19 cellular contexts compared by ENCODE assay signal in genomic region chr19:33690461-33691427, GRCh38.
DNase-seq lines count a peak whose midpoint lies in the region; ATAC-seq and TF ChIP-seq lines count a peak whose summit lies in the region.
"Had no signal": no experiment of that assay in that cellular context is flagged by ENCODE, and none has a peak within 500 bp of the region (broad histone marks: within the 10 kb centered on the region; RNA-seq: fewer than 3 reads in every experiment).

No MANE protein-coding gene starts in this region.

- H3K9me2 ChIP-seq in PC-9 (ENCODE audit: insufficient read depth): no peaks in the 10 kb centered on the region

- H3K27ac Mint-ChIP-seq in activated naive CD8-positive, alpha-beta T cell treated with anti-CD3 and anti-CD28 coated beads, Interleukin-2, amount 50 U/mL, for 24 hours: no peak overlapping the region
- no peak overlapping the region for H3K27ac Mint-ChIP-seq in activated naive CD8-positive, alpha-beta T cell treated with anti-CD3 and anti-CD28 coated beads for 36 hours
- H3K27ac Mint-ChIP-seq in stimulated activated effector memory CD8-positive, alpha-beta T cell treated with anti-CD3 and anti-CD28 coated beads, Interleukin-12 subunit alpha, Interleukin-12 subunit beta, amount 100 ng/mL, for 72 hours: no peak overlapping the region
- no peak overlapping the region for H3K27ac Mint-ChIP-seq in T-cell
- H3K27ac Mint-ChIP-seq: naive thymus-derived CD8-positive, alpha-beta T cell had no signal

- no peak overlapping the region for H3K4me3 Mint-ChIP-seq in activated naive CD8-positive, alpha-beta T cell treated with anti-CD3 and anti-CD28 coated beads, Interleukin-2, amount 50 U/mL, for 24 hours
- H3K4me3 Mint-ChIP-seq in activated naive CD8-positive, alpha-beta T cell treated with anti-CD3 and anti-CD28 coated beads for 36 hours: no peak overlapping the region
- no peak overlapping the region for H3K4me3 Mint-ChIP-seq in stimulated activated effector memory CD8-positive, alpha-beta T cell treated with anti-CD3 and anti-CD28 coated beads, Interleukin-12 subunit alpha, Interleukin-12 subunit beta, amount 100 ng/mL, for 72 hours
- no peak overlapping the region for H3K4me3 Mint-ChIP-seq in T-cell
- H3K4me3 Mint-ChIP-seq: naive thymus-derived CD8-positive, alpha-beta T cell had no signal

- no peaks in the 10 kb centered on the region for H3K9me3 Mint-ChIP-seq in activated naive CD8-positive, alpha-beta T cell treated with anti-CD3 and anti-CD28 coated beads, Interleukin-2, amount 50 U/mL, for 24 hours
- no peaks in the 10 kb centered on the region for H3K9me3 Mint-ChIP-seq in activated naive CD8-positive, alpha-beta T cell treated with anti-CD3 and anti-CD28 coated beads for 36 hours
- H3K9me3 Mint-ChIP-seq in stimulated activated effector memory CD8-positive, alpha-beta T cell treated with anti-CD3 and anti-CD28 coated beads, Interleukin-12 subunit alpha, Interleukin-12 subunit beta, amount 100 ng/mL, for 72 hours: no peaks in the 10 kb centered on the region
- H3K9me3 Mint-ChIP-seq in T-cell: no peaks in the 10 kb centered on the region

- intact Hi-C loops in PC-9 (cut with micrococcal nuclease; ENCODE audit: unreplicated experiment): no loop called here

- POLR2A ChIA-PET in T-cell (lab: Charles Lee) (no interaction called here), PC-9 (lab: Charles Lee; ENCODE audit: unreplicated experiment) (no interaction called here)

- no peaks in the 10 kb centered on the region for H3K36me3 ChIP-seq in PC-9 (ENCODE audit: low read depth)
- H3K36me3 ChIP-seq: esophagus squamous epithelium, pancreas, SJSA1 had no signal

- ATAC-seq in activated naive CD8-positive, alpha-beta T cell treated with anti-CD3 and anti-CD28 coated beads, Interleukin-2, amount 50 U/mL, for 24 hours: peak; percentile 34
- ATAC-seq in stimulated activated effector memory CD8-positive, alpha-beta T cell treated with anti-CD3 and anti-CD28 coated beads, Interleukin-12 subunit alpha, Interleukin-12 subunit beta, amount 100 ng/mL, for 72 hours: peak; percentile 22
- ATAC-seq in T-cell (replicated peaks in 1 of 4): no peak
- ATAC-seq: naive thymus-derived CD8-positive, alpha-beta T cell; pancreas had no signal

- H3K4me2 ChIP-seq in PC-9: no peak overlapping the region

- H3K4me1 Mint-ChIP-seq in activated naive CD8-positive, alpha-beta T cell treated with anti-CD3 and anti-CD28 coated beads, Interleukin-2, amount 50 U/mL, for 24 hours: no peaks in the 10 kb centered on the region
- H3K4me1 Mint-ChIP-seq in activated naive CD8-positive, alpha-beta T cell treated with anti-CD3 and anti-CD28 coated beads for 36 hours: no peaks in the 10 kb centered on the region
- H3K4me1 Mint-ChIP-seq in stimulated activated effector memory CD8-positive, alpha-beta T cell treated with anti-CD3 and anti-CD28 coated beads, Interleukin-12 subunit alpha, Interleukin-12 subunit beta, amount 100 ng/mL, for 72 hours: no peaks in the 10 kb centered on the region
- no peaks in the 10 kb centered on the region for H3K4me1 Mint-ChIP-seq in T-cell
- H3K4me1 Mint-ChIP-seq: naive thymus-derived CD8-positive, alpha-beta T cell had no signal

- H4K20me1 ChIP-seq in PC-9 (ENCODE audit: insufficient read depth): no peaks in the 10 kb centered on the region

- peaks cover 4% of the 10 kb centered on the region for H3K27me3 Mint-ChIP-seq in activated naive CD8-positive, alpha-beta T cell treated with anti-CD3 and anti-CD28 coated beads, Interleukin-2, amount 50 U/mL, for 24 hours
- peaks cover 15% of the 10 kb centered on the region for H3K27me3 Mint-ChIP-seq in activated naive CD8-positive, alpha-beta T cell treated with anti-CD3 and anti-CD28 coated beads for 36 hours
- H3K27me3 Mint-ChIP-seq in T-cell: peaks cover 13 to 20% of the 10 kb centered on the region in 2 donors

- no TSS peak for BruUV-seq in PC-9 (replicated peaks; lab: Mats Ljungman, UMichigan)

- no peaks in the 10 kb centered on the region for H3K79me2 ChIP-seq in PC-9 (ENCODE audit: low read depth)

- H2AFZ ChIP-seq in PC-9: no peak overlapping the region

- H3K36me3 Mint-ChIP-seq in activated naive CD8-positive, alpha-beta T cell treated with anti-CD3 and anti-CD28 coated beads, Interleukin-2, amount 50 U/mL, for 24 hours (ENCODE audit: low read depth): no peaks in the 10 kb centered on the region
- no peaks in the 10 kb centered on the region for H3K36me3 Mint-ChIP-seq in activated naive CD8-positive, alpha-beta T cell treated with anti-CD3 and anti-CD28 coated beads for 36 hours
- H3K36me3 Mint-ChIP-seq in stimulated activated effector memory CD8-positive, alpha-beta T cell treated with anti-CD3 and anti-CD28 coated beads, Interleukin-12 subunit alpha, Interleukin-12 subunit beta, amount 100 ng/mL, for 72 hours: no peaks in the 10 kb centered on the region
- no peaks in the 10 kb centered on the region for H3K36me3 Mint-ChIP-seq in T-cell
- H3K36me3 Mint-ChIP-seq: naive thymus-derived CD8-positive, alpha-beta T cell had no signal

- no peak overlapping the region for H3K4me3 ChIP-seq in PC-9
- H3K4me3 ChIP-seq: esophagus squamous epithelium, pancreas, SJSA1 had no signal

- TF ChIP-seq CTCF in PC-9 (conservative IDR thresholded peaks at IDR 0.05): no peak

- DNase-seq in activated naive CD8-positive, alpha-beta T cell treated with anti-CD3 and anti-CD28 coated beads, Interleukin-2, amount 50 U/mL, for 24 hours: peak; percentile 6
- no peak for DNase-seq in activated naive CD8-positive, alpha-beta T cell treated with anti-CD3 and anti-CD28 coated beads for 36 hours
- DNase-seq in HT1080 (ENCODE audit: low read depth) (peak; percentile 23), ecto neural progenitor cell (ENCODE audit: low spot score) (peak; percentile 43), putamen (ENCODE audit: low spot score) (no peak), T-cell (no peak), PC-9 (no peak)
- DNase-seq in stimulated activated effector memory CD8-positive, alpha-beta T cell treated with anti-CD3 and anti-CD28 coated beads, Interleukin-12 subunit alpha, Interleukin-12 subunit beta, amount 100 ng/mL, for 72 hours (ENCODE audit: low spot score in 2 of 2): no peak
- DNase-seq: activated CD4-positive, CD25-positive, alpha-beta regulatory T cell treated with anti-CD3 and anti-CD28 coated beads, Interleukin-2, amount 50 U/mL, for 72 hours; activated gamma-delta T cell; amniotic stem cell; central memory CD4-positive, alpha-beta T cell; effector CD8-positive, alpha-beta T cell; esophagus squamous epithelium; NCI-H510A; stimulated activated CD4-positive, alpha-beta T cell treated with anti-CD3 and anti-CD28 coated beads, Interleukin-1b, Interleukin-23, amount 100 ng/mL, for 48 hours had no signal

- H3K27ac ChIP-seq in PC-9: no peak overlapping the region
- H3K27ac ChIP-seq: esophagus squamous epithelium, pancreas, SJSA1 had no signal

- CTCF ChIA-PET in T-cell (lab: Charles Lee) (no interaction called here), PC-9 (lab: Charles Lee) (no interaction called here)

- no peaks in the 10 kb centered on the region for H3F3A ChIP-seq in PC-9 (ENCODE audit: insufficient read depth, low read depth)

- H3K4me1 ChIP-seq in PC-9 (replicated peaks; ENCODE audit: insufficient read depth): no peaks in the 10 kb centered on the region
- H3K4me1 ChIP-seq: esophagus squamous epithelium, pancreas, SJSA1 had no signal

- H3K27me3 ChIP-seq in PC-9 (ENCODE audit: insufficient read depth, low read depth): peaks cover 92% of the 10 kb centered on the region

- H3K9me3 ChIP-seq in PC-9 (ENCODE audit: insufficient read depth, low read depth): no peaks in the 10 kb centered on the region
- H3K9me3 ChIP-seq: esophagus squamous epithelium, pancreas, SJSA1 had no signal

Comparison
In these comparisons a context has a peak if more than half of its experiments do, and no peak if none do; other contexts are left out.
1. DNase-seq: peak in activated naive CD8-positive, alpha-beta T cell treated with anti-CD3 and anti-CD28 coated beads, Interleukin-2, amount 50 U/mL, for 24 hours (single experiment), HT1080 (single experiment) and ecto neural progenitor cell (single experiment); none in activated naive CD8-positive, alpha-beta T cell treated with anti-CD3 and anti-CD28 coated beads for 36 hours (single experiment), stimulated activated effector memory CD8-positive, alpha-beta T cell treated with anti-CD3 and anti-CD28 coated beads, Interleukin-12 subunit alpha, Interleukin-12 subunit beta, amount 100 ng/mL, for 72 hours (0 of 2), putamen (single experiment), T-cell (0 of 34) and PC-9 (0 of 2).
2. ATAC-seq: peak in activated naive CD8-positive, alpha-beta T cell treated with anti-CD3 and anti-CD28 coated beads, Interleukin-2, amount 50 U/mL, for 24 hours (single experiment) and stimulated activated effector memory CD8-positive, alpha-beta T cell treated with anti-CD3 and anti-CD28 coated beads, Interleukin-12 subunit alpha, Interleukin-12 subunit beta, amount 100 ng/mL, for 72 hours (single experiment); none in T-cell (0 of 4).